Comparison of ENCODE assay signal across 1 cellular context in genomic region chr1:31122779-31123178, GRCh38.
TF ChIP-seq lines count a peak whose summit lies in the region.

No MANE protein-coding gene starts in this region.

TF ChIP-seq in GM23338, 12 proteins besides CTCF, POLR2A, EP300 and RAD21 (continued from another document):
- TF ChIP-seq, protein P1, sequence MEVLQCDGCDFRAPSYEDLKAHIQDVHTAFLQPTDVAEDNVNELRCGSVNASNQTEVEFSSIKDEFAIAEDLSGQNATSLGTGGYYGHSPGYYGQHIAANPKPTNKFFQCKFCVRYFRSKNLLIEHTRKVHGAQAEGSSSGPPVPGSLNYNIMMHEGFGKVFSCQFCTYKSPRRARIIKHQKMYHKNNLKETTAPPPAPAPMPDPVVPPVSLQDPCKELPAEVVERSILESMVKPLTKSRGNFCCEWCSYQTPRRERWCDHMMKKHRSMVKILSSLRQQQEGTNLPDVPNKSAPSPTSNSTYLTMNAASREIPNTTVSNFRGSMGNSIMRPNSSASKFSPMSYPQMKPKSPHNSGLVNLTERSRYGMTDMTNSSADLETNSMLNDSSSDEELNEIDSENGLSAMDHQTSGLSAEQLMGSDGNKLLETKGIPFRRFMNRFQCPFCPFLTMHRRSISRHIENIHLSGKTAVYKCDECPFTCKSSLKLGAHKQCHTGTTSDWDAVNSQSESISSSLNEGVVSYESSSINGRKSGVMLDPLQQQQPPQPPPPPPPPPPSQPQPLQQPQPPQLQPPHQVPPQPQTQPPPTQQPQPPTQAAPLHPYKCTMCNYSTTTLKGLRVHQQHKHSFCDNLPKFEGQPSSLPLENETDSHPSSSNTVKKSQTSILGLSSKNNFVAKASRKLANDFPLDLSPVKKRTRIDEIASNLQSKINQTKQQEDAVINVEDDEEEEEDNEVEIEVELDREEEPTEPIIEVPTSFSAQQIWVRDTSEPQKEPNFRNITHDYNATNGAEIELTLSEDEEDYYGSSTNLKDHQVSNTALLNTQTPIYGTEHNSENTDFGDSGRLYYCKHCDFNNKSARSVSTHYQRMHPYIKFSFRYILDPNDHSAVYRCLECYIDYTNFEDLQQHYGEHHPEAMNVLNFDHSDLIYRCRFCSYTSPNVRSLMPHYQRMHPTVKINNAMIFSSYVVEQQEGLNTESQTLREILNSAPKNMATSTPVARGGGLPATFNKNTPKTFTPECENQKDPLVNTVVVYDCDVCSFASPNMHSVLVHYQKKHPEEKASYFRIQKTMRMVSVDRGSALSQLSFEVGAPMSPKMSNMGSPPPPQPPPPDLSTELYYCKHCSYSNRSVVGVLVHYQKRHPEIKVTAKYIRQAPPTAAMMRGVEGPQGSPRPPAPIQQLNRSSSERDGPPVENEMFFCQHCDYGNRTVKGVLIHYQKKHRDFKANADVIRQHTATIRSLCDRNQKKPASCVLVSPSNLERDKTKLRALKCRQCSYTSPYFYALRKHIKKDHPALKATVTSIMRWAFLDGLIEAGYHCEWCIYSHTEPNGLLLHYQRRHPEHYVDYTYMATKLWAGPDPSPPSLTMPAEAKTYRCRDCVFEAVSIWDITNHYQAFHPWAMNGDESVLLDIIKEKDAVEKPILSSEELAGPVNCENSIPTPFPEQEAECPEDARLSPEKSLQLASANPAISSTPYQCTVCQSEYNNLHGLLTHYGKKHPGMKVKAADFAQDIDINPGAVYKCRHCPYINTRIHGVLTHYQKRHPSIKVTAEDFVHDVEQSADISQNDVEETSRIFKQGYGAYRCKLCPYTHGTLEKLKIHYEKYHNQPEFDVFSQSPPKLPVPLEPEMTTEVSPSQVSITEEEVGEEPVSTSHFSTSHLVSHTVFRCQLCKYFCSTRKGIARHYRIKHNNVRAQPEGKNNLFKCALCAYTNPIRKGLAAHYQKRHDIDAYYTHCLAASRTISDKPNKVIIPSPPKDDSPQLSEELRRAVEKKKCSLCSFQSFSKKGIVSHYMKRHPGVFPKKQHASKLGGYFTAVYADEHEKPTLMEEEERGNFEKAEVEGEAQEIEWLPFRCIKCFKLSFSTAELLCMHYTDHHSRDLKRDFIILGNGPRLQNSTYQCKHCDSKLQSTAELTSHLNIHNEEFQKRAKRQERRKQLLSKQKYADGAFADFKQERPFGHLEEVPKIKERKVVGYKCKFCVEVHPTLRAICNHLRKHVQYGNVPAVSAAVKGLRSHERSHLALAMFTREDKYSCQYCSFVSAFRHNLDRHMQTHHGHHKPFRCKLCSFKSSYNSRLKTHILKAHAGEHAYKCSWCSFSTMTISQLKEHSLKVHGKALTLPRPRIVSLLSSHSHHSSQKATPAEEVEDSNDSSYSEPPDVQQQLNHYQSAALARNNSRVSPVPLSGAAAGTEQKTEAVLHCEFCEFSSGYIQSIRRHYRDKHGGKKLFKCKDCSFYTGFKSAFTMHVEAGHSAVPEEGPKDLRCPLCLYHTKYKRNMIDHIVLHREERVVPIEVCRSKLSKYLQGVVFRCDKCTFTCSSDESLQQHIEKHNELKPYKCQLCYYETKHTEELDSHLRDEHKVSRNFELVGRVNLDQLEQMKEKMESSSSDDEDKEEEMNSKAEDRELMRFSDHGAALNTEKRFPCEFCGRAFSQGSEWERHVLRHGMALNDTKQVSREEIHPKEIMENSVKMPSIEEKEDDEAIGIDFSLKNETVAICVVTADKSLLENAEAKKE (CRISPR knock-in tag; IDR thresholded peaks at IDR 0.05), result no peak
- TF ChIP-seq STAT1 (IDR thresholded peaks at IDR 0.05; ENCODE audit: unreplicated experiment), result no peak
- TF ChIP-seq CREB1 (CRISPR knock-in tag; IDR thresholded peaks at IDR 0.05; ENCODE audit: low read depth), result no peak
- no peak for TF ChIP-seq NANOG (IDR thresholded peaks at IDR 0.05; ENCODE audit: borderline replicate concordance)
